Comparison of ENCODE assay signal across 17 cellular contexts in the genomic region with DNA sequence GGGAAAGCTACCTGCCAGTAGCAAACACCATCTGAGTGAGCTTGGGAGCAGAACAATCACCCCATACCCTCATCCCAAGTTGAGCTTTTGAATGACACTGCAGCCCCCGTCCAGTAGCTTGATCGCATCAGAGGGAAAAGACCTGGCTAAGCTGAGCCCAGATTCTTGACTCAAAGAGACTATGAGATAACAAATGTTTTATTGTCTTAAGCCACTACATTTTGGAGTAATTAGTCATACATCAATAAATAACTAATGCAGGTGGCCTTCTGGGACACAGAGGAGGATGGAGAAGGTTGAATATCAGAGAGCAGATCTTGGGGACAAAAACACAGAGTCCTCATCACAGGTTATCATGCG. TPM values are rescaled to one million over a fixed set of nuclear protein-coding genes. Genes with fewer than 3 reads are reported as not detected.
DNase-seq lines count a peak whose midpoint lies in the region; ATAC-seq and TF ChIP-seq lines count a peak whose summit lies in the region.
"Had no signal": no experiment of that assay in that cellular context is flagged by ENCODE, and none has a peak within 500 bp of the region (broad histone marks: within the 10 kb centered on the region; RNA-seq: fewer than 3 reads in every experiment).

No MANE protein-coding gene starts in this region.

- in situ Hi-C loops in GM23248 (cut with MboI) = no loop called here

- H3K9ac ChIP-seq in GM23248 = peak overlapping the region; percentile 42

- no peaks in the 10 kb centered on the region for H3K9me3 ChIP-seq in A673 (ENCODE audit: low read depth, low read length, poor library complexity, severe bottlenecking)
- no peaks in the 10 kb centered on the region for H3K9me3 ChIP-seq in GM23248 (ENCODE audit: low read depth)
- H3K9me3 ChIP-seq in lung (ENCODE audit: control insufficient read depth in 2 of 2, insufficient read depth in 1 of 2, low read length in 1 of 2) = no peaks in the 10 kb centered on the region
- H3K9me3 ChIP-seq: upper lobe of right lung had no signal

- no peaks in the 10 kb centered on the region for H3K79me2 ChIP-seq in GM23248 (ENCODE audit: insufficient read depth)

- H3K36me3 ChIP-seq in A673 (ENCODE audit: insufficient read depth, low read length, poor library complexity, severe bottlenecking) (no peaks in the 10 kb centered on the region), GM23248 (ENCODE audit: low read depth) (no peaks in the 10 kb centered on the region), lung (ENCODE audit: control insufficient read depth in 2 of 2, insufficient read depth in 2 of 2, low read length in 2 of 2) (no peaks in the 10 kb centered on the region)
- H3K36me3 ChIP-seq: upper lobe of right lung had no signal

- peak overlapping the region; percentile 23; the same call in 1 of the 2 replicates for H2AFZ ChIP-seq in GM23248

- WGBS in GM23248 (ENCODE audit: low coverage in 1 of 2, low lambda C conversion rate in 2 of 2, missing lambda C conversion rate in 2 of 2), 2 experiments = 77 to 81% methylated on average over 3 of the region's 3 CpGs
- WGBS in lung, 2 donors = 90 to 96% methylated on average over 3 of the region's 3 CpGs

- intact Hi-C loops in A673 (cut with micrococcal nuclease; ENCODE audit: unreplicated experiment) = no loop called here

- H3K27ac ChIP-seq in A673 (ENCODE audit: low read depth, low read length, poor library complexity, severe bottlenecking) (peak overlapping the region; percentile 83), GM23248 (peak overlapping the region; percentile 92), VCaP (peak overlapping the region; percentile 5; the same call in 1 of the 2 replicates), lung (ENCODE audit: low read depth in 1 of 2, low read length in 1 of 2) (peak overlapping the region; percentile 70 to 75)
- H3K27ac ChIP-seq: C4-2B, upper lobe of right lung had no signal

- TF ChIP-seq CTCF in A673 (conservative IDR thresholded peaks at IDR 0.05; ENCODE audit: low read depth, low read length) = no peak
- TF ChIP-seq CTCF in VCaP (conservative IDR thresholded peaks at IDR 0.05) = no peak
- no peak for TF ChIP-seq CTCF in lung (IDR thresholded peaks at IDR 0.05; ENCODE audit: control extremely low read depth, extremely low read depth)

- H3K4me1 ChIP-seq in A673 (ENCODE audit: insufficient read depth, low read length, poor library complexity, severe bottlenecking) (peaks cover 12% of the 10 kb centered on the region), GM23248 (ENCODE audit: insufficient read depth) (peaks cover 33% of the 10 kb centered on the region), lung (ENCODE audit: control insufficient read depth in 2 of 2, insufficient read depth in 2 of 2, low read length in 2 of 2) (peaks cover 5 to 13% of the 10 kb centered on the region in 2 donors)

- H3K9me2 ChIP-seq in GM23248 (ENCODE audit: insufficient read depth) = no peaks in the 10 kb centered on the region

- H3K27me3 ChIP-seq in A673 (replicated peaks; ENCODE audit: insufficient read depth, low read depth, low read length, poor library complexity) (no peaks in the 10 kb centered on the region), GM23248 (replicated peaks; ENCODE audit: insufficient read depth) (no peaks in the 10 kb centered on the region), lung (ENCODE audit: control insufficient read depth, insufficient read depth) (no peaks in the 10 kb centered on the region)
- H3K27me3 ChIP-seq: upper lobe of right lung had no signal

- DNase-seq in A673 (ENCODE audit: low spot score) = no peak
- no peak for DNase-seq in GM23248
- no peak for DNase-seq in lung (ENCODE audit: low spot score)
- no peak for DNase-seq in DMS79 (lab: John Stamatoyannopoulos, UW)
- DNase-seq in stimulated activated CD4-positive, alpha-beta T cell treated with anti-CD3 and anti-CD28 coated beads, Interleukin-4, amount 100 ng/mL, for 4 hours = no peak
- DNase-seq in T-helper 1 cell = no peak
- DNase-seq: activated CD4-positive, alpha-beta T cell treated with anti-CD3 and anti-CD28 coated beads, Interleukin-2, amount 50 U/mL, for 1 hour; activated effector memory CD4-positive, alpha-beta T cell treated with anti-CD3 and anti-CD28 coated beads, Interleukin-2, amount 50 U/mL, for 16 hours; effector memory CD8-positive, alpha-beta T cell; NCI-H345; stimulated activated CD4-positive, alpha-beta T cell treated with anti-CD3 and anti-CD28 coated beads, Interleukin-2, amount 100 ng/mL, for 24 hours; upper lobe of right lung had no signal

- no peak for ATAC-seq in lung (ENCODE audit: insufficient read depth, low FRiP score)
- no peak for ATAC-seq in HG02678 (IDR thresholded peaks at IDR 0.05; ENCODE audit: unreplicated experiment)
- ATAC-seq: effector memory CD8-positive, alpha-beta T cell had no signal

- POLR2A ChIA-PET in A673 (lab: Charles Lee; ENCODE audit: low non-redundant PET) = no interaction called here

- BruUV-seq in A673 (replicated peaks; lab: Mats Ljungman, UMichigan) = no TSS peak

- peak overlapping the region; percentile 66 for H3K4me2 ChIP-seq in GM23248 (ENCODE audit: unreplicated experiment)

- no peak overlapping the region for H3K4me3 ChIP-seq in A673 (ENCODE audit: low read depth, low read length, poor library complexity, severe bottlenecking)
- H3K4me3 ChIP-seq in GM23248 = no peak overlapping the region
- no peak overlapping the region for H3K4me3 ChIP-seq in lung
- H3K4me3 ChIP-seq: upper lobe of right lung had no signal

- peaks cover 30% of the 10 kb centered on the region for H3F3A ChIP-seq in GM23248 (ENCODE audit: insufficient read depth)

- H4K20me1 ChIP-seq in GM23248 (ENCODE audit: insufficient read depth) = no peaks in the 10 kb centered on the region

- CTCF ChIA-PET in A673 (lab: Charles Lee) = interaction anchor here (0.5 to 1.4 kb wide), 5 partner anchors 9 to 159 kb away, joined by 3 to 6 read pairs (median 4); no protein-coding TSS in a partner anchor

RNA-seq across cellular contexts. Expression of a gene that starts 24.6 kb away (rescaled TPM):
- total RNA-seq in A673 (2021) (not detected in 2 replicates), lung (not detected)
- total RNA-seq in GM23248 (2014; rRNA removed; shearing (Covaris generic)) = not detected in 2 replicates
- polyA plus RNA-seq in GM23248 (2016; fragmentation: Nextera tagmentation; extraction: Ambion mirVana) (0.63 and 0.79 TPM in 2 replicates), lung (not detected)
- total RNA-seq: T-helper 2 cell treated with Interferon-gamma antibody and Interleukin-4, amounts not matched to agents 100 ng/mL and 5 ng/mL, for 36 hours; upper lobe of right lung had no signal

RNA-seq across cellular contexts. Expression of a gene that starts 55.0 kb away (rescaled TPM):
- 26.8 and 29.5 TPM in 2 replicates for total RNA-seq in A673 (2021)
- 140 and 148 TPM in 2 replicates for total RNA-seq in GM23248 (2014; rRNA removed; shearing (Covaris generic))
- 58.8 and 63.3 TPM in 2 replicates for polyA plus RNA-seq in GM23248 (2016; fragmentation: Nextera tagmentation; extraction: Ambion mirVana)
- total RNA-seq in lung = 10 to 100 TPM; 26.5 to 46.4 TPM
- polyA plus RNA-seq in lung = 10 to 100 TPM; 26.4 to 51.6 TPM

RNA-seq across cellular contexts. Expression of a gene that starts 59.3 kb away (rescaled TPM):
- 0.15 TPM in 1 of 2 replicates, not detected in the other for total RNA-seq in A673 (2021)
- total RNA-seq in GM23248 (2014; rRNA removed; shearing (Covaris generic)) = not detected in 2 replicates
- polyA plus RNA-seq in GM23248 (2016; fragmentation: Nextera tagmentation; extraction: Ambion mirVana) = not detected in 2 replicates
- not detected for total RNA-seq in lung
- not detected for polyA plus RNA-seq in lung
- total RNA-seq: progenitor cell of endocrine pancreas; T-helper 2 cell treated with Interferon-gamma antibody and Interleukin-4, amounts not matched to agents 100 ng/mL and 5 ng/mL, for 36 hours had no signal

Comparison
In these comparisons a context has a peak if more than half of its experiments do, and no peak if none do; other contexts are left out.
1. H3K27ac ChIP-seq: peak in every context shown above with its lines; median percentile 92 in GM23248; 83 in A673; 72 in lung; 5 in VCaP.